In the genomic region with DNA sequence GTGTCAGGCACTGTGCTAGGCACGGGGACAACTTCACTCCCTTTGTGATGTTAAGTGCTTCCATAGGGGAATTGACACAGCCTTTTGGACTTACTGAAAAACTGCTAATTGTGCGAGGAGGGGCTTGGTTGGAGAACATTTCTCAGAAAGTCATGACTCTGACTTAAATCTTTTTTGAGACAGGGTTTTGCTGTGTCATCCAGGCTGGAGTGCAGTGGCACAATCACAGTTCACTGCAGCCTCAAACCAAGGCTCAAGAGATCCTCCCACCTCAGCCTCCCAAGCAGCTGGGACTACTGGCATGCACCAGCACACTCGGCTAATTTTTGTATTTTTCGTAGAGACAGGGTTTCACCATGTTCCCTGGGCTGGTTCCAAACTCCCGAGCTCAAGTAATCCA, we compare ENCODE assay signal across 1 cellular context.
TF ChIP-seq lines count a peak whose summit lies in the region.

No MANE protein-coding gene starts in this region.

TF ChIP-seq in GM23338, 12 proteins besides CTCF, POLR2A, EP300 and RAD21:
- TF ChIP-seq NANOG (IDR thresholded peaks at IDR 0.05; ENCODE audit: borderline replicate concordance) (no peak), ZNF331 (CRISPR knock-in tag; IDR thresholded peaks at IDR 0.05; ENCODE audit: low read depth) (no peak), ETS1 (IDR thresholded peaks at IDR 0.05) (no peak)
